18 cellular contexts compared by ENCODE assay signal in genomic region chr7:55072251-55072650, GRCh38. TPM values are rescaled to one million over a fixed set of nuclear protein-coding genes. Genes with fewer than 3 reads are reported as not detected.
DNase-seq lines count a peak whose midpoint lies in the region; ATAC-seq, FAIRE-seq and TF ChIP-seq lines count a peak whose summit lies in the region.
"Had no signal": no experiment of that assay in that cellular context is flagged by ENCODE, and none has a peak within 500 bp of the region (broad histone marks: within the 10 kb centered on the region; RNA-seq: fewer than 3 reads in every experiment).

No MANE protein-coding gene starts in this region.

- WGBS in SK-N-SH (ENCODE audit: low lambda C conversion rate) = 81% methylated on average over 4 of the region's 4 CpGs

- H3K9me3 ChIP-seq in SK-N-SH = no peaks in the 10 kb centered on the region
- no peaks in the 10 kb centered on the region for H3K9me3 ChIP-seq in astrocyte (ENCODE audit: insufficient read depth, low read depth, low read length)
- H3K9me3 ChIP-seq in muscle layer of colon (ENCODE audit: low read length) = no peaks in the 10 kb centered on the region
- H3K9me3 ChIP-seq: ovary had no signal

- H3K9ac ChIP-seq in SK-N-SH (peak overlapping the region; percentile 14; the same call in 1 of the 2 replicates), astrocyte (ENCODE audit: low read length) (peak overlapping the region; percentile 80), muscle layer of colon (ENCODE audit: low read length) (no peak overlapping the region)

- TF ChIP-seq CTCF in SK-N-SH (IDR thresholded peaks at IDR 0.05) (no peak), astrocyte (IDR thresholded peaks at IDR 0.05; ENCODE audit: insufficient read depth, low read depth, low read length) (no peak)

- no peak overlapping the region for H3K4me3 Mint-ChIP-seq in astrocyte (ENCODE audit: unreplicated experiment)
- H3K4me3 Mint-ChIP-seq: effector memory CD8-positive, alpha-beta T cell; WTC11 had no signal

- ATAC-seq in SK-N-SH treated with all-trans-retinoic acid at 6 μM for 48 hours (no peak), HG02763 (IDR thresholded peaks at IDR 0.05; ENCODE audit: unreplicated experiment) (no peak)
- ATAC-seq: effector memory CD8-positive, alpha-beta T cell; WTC11 had no signal

- peaks cover 3 to 43% of the 10 kb centered on the region in 2 experiments for H3K36me3 ChIP-seq in SK-N-SH (replicated peaks in 1 of 2; ENCODE audit: control insufficient read depth in 1 of 2, insufficient read depth in 2 of 2, low read length in 1 of 2)
- H3K36me3 ChIP-seq in astrocyte (ENCODE audit: insufficient read depth, low read length) = peaks cover 2% of the 10 kb centered on the region
- no peaks in the 10 kb centered on the region for H3K36me3 ChIP-seq in muscle layer of colon (ENCODE audit: insufficient read depth, low read length)
- H3K36me3 ChIP-seq: ovary had no signal

- no peaks in the 10 kb centered on the region for H3K9me3 Mint-ChIP-seq in astrocyte (ENCODE audit: unreplicated experiment)
- H3K9me3 Mint-ChIP-seq: CD8-positive, alpha-beta memory T cell; effector memory CD8-positive, alpha-beta T cell; WTC11 had no signal

- POLR2A ChIA-PET in SK-N-SH (lab: Yijun Ruan, JAX) = no interaction called here

- no peaks in the 10 kb centered on the region; the same call in 1 of the 2 replicates for H4K20me1 ChIP-seq in SK-N-SH (ENCODE audit: insufficient read depth)
- no peaks in the 10 kb centered on the region for H4K20me1 ChIP-seq in astrocyte (ENCODE audit: insufficient read depth, low read length)

- no peaks in the 10 kb centered on the region for H3K27me3 Mint-ChIP-seq in astrocyte (ENCODE audit: low read depth, unreplicated experiment)

- no peak for FAIRE-seq in astrocyte (lab: Jason Lieb, UNC)
- FAIRE-seq: frontal cortex had no signal

- TF ChIP-seq EP300 in SK-N-SH (IDR thresholded peaks at IDR 0.05; ENCODE audit: borderline replicate concordance in 1 of 2, low read depth in 1 of 2, low read length in 1 of 2) = no peak

- CTCF ChIA-PET in SK-N-SH (lab: Yijun Ruan, JAX) = interaction anchor here (1.0 to 4.1 kb wide), 3 partner anchors 21 to 299 kb away, joined by 3 to 20 read pairs (median 3); no protein-coding TSS in a partner anchor

- H3K9me2 ChIP-seq in SK-N-SH = no peaks in the 10 kb centered on the region

- H3K4me1 Mint-ChIP-seq in astrocyte (ENCODE audit: low read depth, unreplicated experiment) = peaks cover 40% of the 10 kb centered on the region
- H3K4me1 Mint-ChIP-seq: WTC11 had no signal

- no peaks in the 10 kb centered on the region for H3K36me3 Mint-ChIP-seq in astrocyte (ENCODE audit: low read depth, unreplicated experiment)
- H3K36me3 Mint-ChIP-seq: CD8-positive, alpha-beta memory T cell; WTC11 had no signal

- no peak for DNase-seq in SK-N-SH
- no peak for DNase-seq in astrocyte (ENCODE audit: low read depth)
- no peak for DNase-seq in DMS79 (lab: John Stamatoyannopoulos, UW)
- DNase-seq in HPDE6-E6E7 (ENCODE audit: extremely low spot score) = no peak
- DNase-seq: activated gamma-delta T cell treated with Interleukin-2 at 50 U/mL for 16 hours; CD8-positive, alpha-beta memory T cell; effector memory CD8-positive, alpha-beta T cell; NCI-H1436 treated with DMSO at 0.1 percent for 48 hours; NCI-H345; ovary; stimulated activated CD4-positive, alpha-beta T cell treated with anti-CD3 and anti-CD28 coated beads, Interleukin-15, amount 100 ng/mL, for 24 hours had no signal

- H3K4me3 ChIP-seq in SK-N-SH (ENCODE audit: low read depth in 2 of 2, low read length in 1 of 2) = no peak overlapping the region
- H3K4me3 ChIP-seq in astrocyte (ENCODE audit: insufficient read depth, low read depth, low read length) = no peak overlapping the region
- H3K4me3 ChIP-seq in muscle layer of colon (ENCODE audit: low read depth in 1 of 2, low read length in 2 of 2) = peak overlapping the region in 1 of 2 donors; percentile 29
- H3K4me3 ChIP-seq: ovary had no signal

- no peak overlapping the region for H3K27ac Mint-ChIP-seq in astrocyte (ENCODE audit: unreplicated experiment)
- H3K27ac Mint-ChIP-seq: WTC11 had no signal

- peaks cover 98% of the 10 kb centered on the region for H3K79me2 ChIP-seq in SK-N-SH (ENCODE audit: insufficient read depth)
- H3K79me2 ChIP-seq in astrocyte (ENCODE audit: insufficient read depth, low read length) = peaks cover 75% of the 10 kb centered on the region

- peak overlapping the region in 1 of 2 experiments; percentile 63; a peak in 2 of 4 replicates for H3K27ac ChIP-seq in SK-N-SH (ENCODE audit: low read depth in 2 of 2, low read length in 1 of 2)
- peak overlapping the region; percentile 97 for H3K27ac ChIP-seq in astrocyte (ENCODE audit: low read depth, low read length)
- H3K27ac ChIP-seq in muscle layer of colon (ENCODE audit: low read depth, low read length) = peak overlapping the region; percentile 54
- peak overlapping the region; percentile 37 for H3K27ac ChIP-seq in temporal lobe (ENCODE audit: low read depth, low read length)

- TF ChIP-seq RAD21 in SK-N-SH (IDR thresholded peaks at IDR 0.05; ENCODE audit: low read length) = no peak

- no peak overlapping the region for H2AFZ ChIP-seq in SK-N-SH (ENCODE audit: low read depth)
- no peak overlapping the region for H2AFZ ChIP-seq in astrocyte (ENCODE audit: low read depth, low read length)

- H3K27me3 ChIP-seq in SK-N-SH (ENCODE audit: insufficient read depth) = no peaks in the 10 kb centered on the region
- no peaks in the 10 kb centered on the region for H3K27me3 ChIP-seq in astrocyte (ENCODE audit: insufficient read depth, low read length)
- no peaks in the 10 kb centered on the region for H3K27me3 ChIP-seq in muscle layer of colon (ENCODE audit: control insufficient read depth in 1 of 2, insufficient read depth in 2 of 2, low read length in 2 of 2)
- H3K27me3 ChIP-seq: ovary had no signal

- H3F3A ChIP-seq in SK-N-SH (replicated peaks; ENCODE audit: insufficient read depth) = peaks cover 24% of the 10 kb centered on the region

- H3K4me1 ChIP-seq in SK-N-SH (ENCODE audit: control insufficient read depth in 1 of 2, insufficient read depth in 2 of 2, low read depth in 1 of 2, low read length in 1 of 2) = peaks cover 15 to 50% of the 10 kb centered on the region in 2 experiments
- H3K4me1 ChIP-seq in astrocyte (ENCODE audit: insufficient read depth, low read length) = peaks cover 32% of the 10 kb centered on the region
- peaks cover 57% of the 10 kb centered on the region for H3K4me1 ChIP-seq in muscle layer of colon (ENCODE audit: insufficient read depth, low read length)

- H3K4me2 ChIP-seq in SK-N-SH (0 out of 2 replicates have a peak overlapping the region, but pooled peaks have one; percentile 60), astrocyte (ENCODE audit: low read length) (peak overlapping the region; percentile 82)

TF ChIP-seq in SK-N-SH, 30 proteins besides CTCF, POLR2A, EP300 and RAD21 (continues in another document):
- TF ChIP-seq, protein P1, sequence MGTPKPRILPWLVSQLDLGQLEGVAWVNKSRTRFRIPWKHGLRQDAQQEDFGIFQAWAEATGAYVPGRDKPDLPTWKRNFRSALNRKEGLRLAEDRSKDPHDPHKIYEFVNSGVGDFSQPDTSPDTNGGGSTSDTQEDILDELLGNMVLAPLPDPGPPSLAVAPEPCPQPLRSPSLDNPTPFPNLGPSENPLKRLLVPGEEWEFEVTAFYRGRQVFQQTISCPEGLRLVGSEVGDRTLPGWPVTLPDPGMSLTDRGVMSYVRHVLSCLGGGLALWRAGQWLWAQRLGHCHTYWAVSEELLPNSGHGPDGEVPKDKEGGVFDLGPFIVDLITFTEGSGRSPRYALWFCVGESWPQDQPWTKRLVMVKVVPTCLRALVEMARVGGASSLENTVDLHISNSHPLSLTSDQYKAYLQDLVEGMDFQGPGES (IDR thresholded peaks at IDR 0.05; ENCODE audit: low read depth, low read length) = no peak
- TF ChIP-seq YY1 (IDR thresholded peaks at IDR 0.05; ENCODE audit: low read depth) = no peak
- no peak for TF ChIP-seq GABPA (IDR thresholded peaks at IDR 0.05; ENCODE audit: low read depth)
- no peak for TF ChIP-seq PBX3 (IDR thresholded peaks at IDR 0.05)

TF ChIP-seq in SK-N-SH treated with all-trans-retinoic acid at 6 μM for 48 hours, 23 proteins besides CTCF, POLR2A, EP300 and RAD21 (continues in another document):
- TF ChIP-seq, protein P2, sequence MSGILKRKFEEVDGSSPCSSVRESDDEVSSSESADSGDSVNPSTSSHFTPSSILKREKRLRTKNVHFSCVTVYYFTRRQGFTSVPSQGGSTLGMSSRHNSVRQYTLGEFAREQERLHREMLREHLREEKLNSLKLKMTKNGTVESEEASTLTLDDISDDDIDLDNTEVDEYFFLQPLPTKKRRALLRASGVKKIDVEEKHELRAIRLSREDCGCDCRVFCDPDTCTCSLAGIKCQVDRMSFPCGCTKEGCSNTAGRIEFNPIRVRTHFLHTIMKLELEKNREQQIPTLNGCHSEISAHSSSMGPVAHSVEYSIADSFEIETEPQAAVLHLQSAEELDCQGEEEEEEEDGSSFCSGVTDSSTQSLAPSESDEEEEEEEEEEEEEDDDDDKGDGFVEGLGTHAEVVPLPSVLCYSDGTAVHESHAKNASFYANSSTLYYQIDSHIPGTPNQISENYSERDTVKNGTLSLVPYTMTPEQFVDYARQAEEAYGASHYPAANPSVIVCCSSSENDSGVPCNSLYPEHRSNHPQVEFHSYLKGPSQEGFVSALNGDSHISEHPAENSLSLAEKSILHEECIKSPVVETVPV (CRISPR knock-in tag; IDR thresholded peaks at IDR 0.05) = no peak
- TF ChIP-seq TCF4 (CRISPR knock-in tag; IDR thresholded peaks at IDR 0.05; ENCODE audit: borderline replicate concordance) = no peak
- TF ChIP-seq GLIS3 (CRISPR knock-in tag; IDR thresholded peaks at IDR 0.05) = no peak

RNA-seq across cellular contexts. Expression of gene EGFR, which starts 53.4 kb away (rescaled TPM):
- polyA plus RNA-seq in SK-N-SH (2012; rRNA removed) = 30.7 and 37.6 TPM in 2 replicates
- 28.1 and 35.5 TPM in 2 replicates for polyA plus RNA-seq in SK-N-SH (2012; cell fraction: cytosol; rRNA removed)
- polyA plus RNA-seq in SK-N-SH (2012; cell fraction: nucleus; rRNA removed) = 63.1 and 73.2 TPM in 2 replicates
- total RNA-seq in astrocyte = 22.0 and 27.3 TPM in 2 replicates
- 18.4 TPM for total RNA-seq in temporal lobe
- total RNA-seq: activated CD8-positive, alpha-beta memory T cell treated with anti-CD3 and anti-CD28 coated beads for 36 hours; CD8-positive, alpha-beta memory T cell had no signal
- polyA plus RNA-seq: CD8-positive, alpha-beta memory T cell had no signal
